Comparison of ENCODE assay signal across 8 cellular contexts in genomic region chr6:118893882-118894424, GRCh38. TPM values are rescaled to one million over a fixed set of nuclear protein-coding genes. Genes with fewer than 3 reads are reported as not detected.
DNase-seq lines count a peak whose midpoint lies in the region; ATAC-seq and TF ChIP-seq lines count a peak whose summit lies in the region.

TSS of gene ASF1A (plus strand) at chr6:118894152. CDS start at chr6:118894414, 262 bp downstream.

- H3K27ac Mint-ChIP-seq in activated T-cell treated with anti-CD3 and anti-CD28 coated beads, Interleukin-2, amount 50 U/mL, for 24 hours = peak within 1 kb of the TSS; percentile 96

- H3K9me3 ChIP-seq in mucosa of stomach (ENCODE audit: control insufficient read depth, low read length) = no peaks in the 10 kb centered on the region

- H3K4me3 Mint-ChIP-seq in activated T-cell treated with anti-CD3 and anti-CD28 coated beads, Interleukin-2, amount 50 U/mL, for 24 hours = peak within 1 kb of the TSS; percentile 94

- H3K36me3 ChIP-seq in mucosa of stomach (ENCODE audit: control insufficient read depth, insufficient read depth, low read length) = no peaks in the 10 kb centered on the region

- peaks cover 10% of the 10 kb centered on the region for H3K4me1 ChIP-seq in mucosa of stomach (ENCODE audit: control insufficient read depth, insufficient read depth, low read length)

- H3K4me3 ChIP-seq in mucosa of stomach (ENCODE audit: low read length) = peak within 1 kb of the TSS; percentile 76

- H3K9me3 Mint-ChIP-seq in activated T-cell treated with anti-CD3 and anti-CD28 coated beads, Interleukin-2, amount 50 U/mL, for 24 hours = no peaks in the 10 kb centered on the region

- DNase-seq in DMS79 treated with DMSO at 0.1 percent for 48 hours (lab: John Stamatoyannopoulos, UW) (peak; percentile 99), KG1 (lab: John Stamatoyannopoulos, UW) (peak; percentile 91), erythroblast (lab: John Stamatoyannopoulos, UW) (peak; percentile 98)
- DNase-seq in activated T-cell treated with anti-CD3 and anti-CD28 coated beads, Interleukin-2, amount 50 U/mL, for 24 hours = peak; percentile 95
- peak; percentile 82 for DNase-seq in stimulated activated CD8-positive, alpha-beta memory T cell treated with anti-CD3 and anti-CD28 coated beads, Interleukin-7, amount 100 ng/mL, for 24 hours (ENCODE audit: low read depth)

- H3K27me3 Mint-ChIP-seq in activated T-cell treated with anti-CD3 and anti-CD28 coated beads, Interleukin-2, amount 50 U/mL, for 24 hours = no peaks in the 10 kb centered on the region

- ATAC-seq in GM21723 (IDR thresholded peaks at IDR 0.05; ENCODE audit: unreplicated experiment) = peak; percentile 64

- TF ChIP-seq POLR2A in erythroblast (IDR thresholded peaks at IDR 0.05; ENCODE audit: low read length) = peak; percentile 97

- peak within 1 kb of the TSS; percentile 85 for H3K9ac ChIP-seq in mucosa of stomach (ENCODE audit: low read length)

- peaks cover 35% of the 10 kb centered on the region for H3K36me3 Mint-ChIP-seq in activated T-cell treated with anti-CD3 and anti-CD28 coated beads, Interleukin-2, amount 50 U/mL, for 24 hours (ENCODE audit: low read depth)

- H3K4me1 Mint-ChIP-seq in activated T-cell treated with anti-CD3 and anti-CD28 coated beads, Interleukin-2, amount 50 U/mL, for 24 hours (ENCODE audit: low read depth) = peaks cover 61% of the 10 kb centered on the region

- no peaks in the 10 kb centered on the region for H3K27me3 ChIP-seq in mucosa of stomach (ENCODE audit: control insufficient read depth, insufficient read depth, low read length)

TF ChIP-seq in PFSK-1, 5 proteins besides CTCF, POLR2A, EP300 and RAD21:
- TF ChIP-seq SIN3A (IDR thresholded peaks at IDR 0.05; ENCODE audit: borderline replicate concordance, insufficient read depth, low read length) (peak; percentile 12; the same call in 1 of the 2 replicates), POLR2AphosphoS5 (IDR thresholded peaks at IDR 0.05; ENCODE audit: low read depth, low read length) (peak; percentile 97), TAF1 (IDR thresholded peaks at IDR 0.05; ENCODE audit: borderline replicate concordance, insufficient read depth, low read length) (peak; percentile 94), REST (IDR thresholded peaks at IDR 0.05; ENCODE audit: insufficient read depth in 1 of 2, low read depth in 2 of 2, low read length in 2 of 2) (no peak)

RNA-seq across cellular contexts. Expression of gene ASF1A, which starts in this region (rescaled TPM):
- 10.7 TPM for polyA plus RNA-seq in PFSK-1 (2012; ENCODE audit: insufficient read length, low read depth)

Comparison
In these comparisons a context has a peak if more than half of its experiments do, and no peak if none do; other contexts are left out.
1. Peak in every context shown above with its lines: DNase-seq, ATAC-seq and H3K4me3 ChIP-seq.